27 cellular contexts compared by ENCODE assay signal in the genomic region with DNA sequence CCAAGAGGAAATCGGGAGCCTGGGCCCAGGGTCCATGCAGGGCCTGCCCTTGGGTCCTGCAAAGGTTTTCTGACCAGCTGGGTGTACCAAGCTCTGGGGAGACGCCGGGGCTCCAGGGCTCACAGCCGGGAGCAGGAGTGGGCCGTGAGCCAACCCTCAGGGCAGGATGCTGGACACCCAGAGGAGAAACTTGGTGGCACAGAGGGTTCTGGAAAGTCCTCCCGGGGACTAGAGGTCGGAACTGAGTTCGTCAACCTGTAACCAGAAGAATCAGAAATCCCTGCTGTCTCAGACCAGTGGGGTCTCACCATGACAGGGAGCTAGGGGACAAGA.
"Had no signal": no experiment of that assay in that cellular context is flagged by ENCODE, and none has a peak within 500 bp of the region (broad histone marks: within the 10 kb centered on the region; RNA-seq: fewer than 3 reads in every experiment).

No MANE protein-coding gene starts in this region.

- H3K4me3 Mint-ChIP-seq: activated CD4-positive, alpha-beta memory T cell treated with anti-CD3 and anti-CD28 coated beads, Interleukin-2, amount 10 ng/mL, durations not matched to agents 7 days and 5 days; activated CD8-positive, alpha-beta memory T cell treated with anti-CD3 and anti-CD28 coated beads, Interleukin-2, amount 10 ng/mL, durations not matched to agents 7 days and 5 days; activated naive CD4-positive, alpha-beta T cell treated with anti-CD3 and anti-CD28 coated beads, Interleukin-2, amount 10 ng/mL, durations not matched to agents 7 days and 5 days; activated naive CD8-positive, alpha-beta T cell had no signal

- H3K27ac ChIP-seq: brain microvascular endothelial cell, WERI-Rb-1 had no signal

- H3K36me3 ChIP-seq: brain microvascular endothelial cell, WERI-Rb-1 had no signal

- H3K9me3 Mint-ChIP-seq: activated CD4-positive, alpha-beta memory T cell treated with anti-CD3 and anti-CD28 coated beads, Interleukin-2, amount 10 ng/mL, durations not matched to agents 7 days and 5 days; activated naive CD4-positive, alpha-beta T cell treated with anti-CD3 and anti-CD28 coated beads, Interleukin-2, amount 10 ng/mL, durations not matched to agents 7 days and 5 days had no signal

- DNase-seq: activated CD4-positive, alpha-beta memory T cell treated with anti-CD3 and anti-CD28 coated beads, Interleukin-2, amount 10 ng/mL, durations not matched to agents 7 days and 5 days; activated CD4-positive, alpha-beta T cell treated with anti-CD3 and anti-CD28 coated beads for 1 hour; activated CD4-positive, alpha-beta T cell treated with anti-CD3 and anti-CD28 coated beads for 48 hours; activated CD4-positive, CD25-positive, alpha-beta regulatory T cell; activated CD8-positive, alpha-beta memory T cell treated with anti-CD3 and anti-CD28 coated beads for 24 hours; activated CD8-positive, alpha-beta memory T cell treated with anti-CD3 and anti-CD28 coated beads, Interleukin-2, amount 10 ng/mL, durations not matched to agents 7 days and 5 days; activated CD8-positive, alpha-beta memory T cell treated with anti-CD3 and anti-CD28 coated beads, Interleukin-2, amount 50 U/mL, for 48 hours; activated effector memory CD4-positive, alpha-beta T cell treated with Interleukin-2 at 50 U/mL for 16 hours; activated naive CD4-positive, alpha-beta T cell treated with anti-CD3 and anti-CD28 coated beads, Interleukin-2, amount 10 ng/mL, durations not matched to agents 7 days and 5 days; activated T-cell treated with anti-CD3 and anti-CD28 coated beads, Interleukin-2, amount 50 U/mL, for 48 hours; amniotic stem cell; central memory CD4-positive, alpha-beta T cell; Karpas-422; KBM-7; NCI-H1105; NCI-H1417 treated with DMSO at 0.1 percent for 48 hours; NCI-H1694; NCI-H1930; NCI-H2081 treated with DMSO at 0.1 percent for 48 hours; NCI-H345; NCI-H524 treated with DMSO at 0.1 percent for 48 hours; SHP77 treated with DMSO at 0.1 percent for 48 hours; SW 1271; T1000; WERI-Rb-1 had no signal

- H3K36me3 Mint-ChIP-seq: activated CD8-positive, alpha-beta memory T cell treated with anti-CD3 and anti-CD28 coated beads, Interleukin-2, amount 10 ng/mL, durations not matched to agents 7 days and 5 days; activated naive CD4-positive, alpha-beta T cell treated with anti-CD3 and anti-CD28 coated beads, Interleukin-2, amount 10 ng/mL, durations not matched to agents 7 days and 5 days; activated naive CD8-positive, alpha-beta T cell had no signal

- H3K27me3 ChIP-seq: brain microvascular endothelial cell had no signal

- H3K27ac Mint-ChIP-seq: activated CD4-positive, alpha-beta memory T cell treated with anti-CD3 and anti-CD28 coated beads, Interleukin-2, amount 10 ng/mL, durations not matched to agents 7 days and 5 days; activated CD8-positive, alpha-beta memory T cell treated with anti-CD3 and anti-CD28 coated beads, Interleukin-2, amount 10 ng/mL, durations not matched to agents 7 days and 5 days; activated naive CD4-positive, alpha-beta T cell treated with anti-CD3 and anti-CD28 coated beads, Interleukin-2, amount 10 ng/mL, durations not matched to agents 7 days and 5 days; activated naive CD8-positive, alpha-beta T cell had no signal

- ATAC-seq: activated CD8-positive, alpha-beta memory T cell treated with anti-CD3 and anti-CD28 coated beads, Interleukin-2, amount 10 ng/mL, durations not matched to agents 7 days and 5 days had no signal
